ENCODE assay signal across 13 cellular contexts in the genomic region with DNA sequence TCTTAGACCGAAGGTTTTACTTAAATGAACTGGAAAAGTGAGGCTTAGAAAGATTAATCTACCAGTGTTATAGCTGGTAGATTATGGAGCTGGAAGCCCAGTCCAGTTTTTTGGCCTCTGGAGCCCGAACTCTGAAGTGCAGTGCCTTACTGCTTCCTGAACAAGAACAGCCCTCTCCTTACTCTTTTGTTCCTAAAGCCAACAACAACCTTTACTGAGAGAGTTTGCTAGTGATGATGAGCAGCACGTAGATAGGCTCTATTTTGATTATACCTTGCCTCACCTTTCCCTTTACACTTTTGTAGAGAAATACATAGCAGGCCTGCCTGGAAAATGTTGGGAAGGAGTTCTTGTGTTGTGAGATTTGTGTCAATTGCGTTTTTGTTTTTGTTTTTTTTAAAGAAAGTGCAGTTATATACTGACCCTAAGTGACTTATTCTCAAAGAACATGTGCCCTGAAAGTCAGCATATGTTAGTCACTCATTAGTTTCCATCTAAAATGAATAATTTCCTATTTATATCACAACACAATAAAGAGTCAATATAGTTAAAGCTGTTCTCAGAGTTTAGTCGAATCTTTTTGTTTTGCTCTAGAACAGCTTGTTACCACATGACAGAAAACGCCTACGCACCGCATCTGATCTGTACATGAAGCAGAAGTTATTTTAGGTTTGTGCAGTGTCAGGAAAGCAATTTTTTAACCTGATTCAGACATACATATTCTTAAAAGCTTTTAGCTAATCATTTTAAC. TPM values are rescaled to one million over a fixed set of nuclear protein-coding genes. Genes with fewer than 3 reads are reported as not detected.
DNase-seq lines count a peak whose midpoint lies in the region; ATAC-seq and TF ChIP-seq lines count a peak whose summit lies in the region.
"Had no signal": no experiment of that assay in that cellular context is flagged by ENCODE, and none has a peak within 500 bp of the region (broad histone marks: within the 10 kb centered on the region; RNA-seq: fewer than 3 reads in every experiment).

No MANE protein-coding gene starts in this region.

- no peaks in the 10 kb centered on the region for H3K9me2 ChIP-seq in Karpas-422 (replicated peaks; ENCODE audit: insufficient read depth, low read length)

- no peaks in the 10 kb centered on the region for H3K9me3 Mint-ChIP-seq in chondrocyte (ENCODE audit: low read depth)
- H3K9me3 Mint-ChIP-seq: memory B cell had no signal

- no peaks in the 10 kb centered on the region for H3K79me2 ChIP-seq in Karpas-422 (ENCODE audit: low read length)

- H3K4me3 Mint-ChIP-seq in T-helper 17 cell (no peak overlapping the region), chondrocyte (ENCODE audit: unreplicated experiment) (no peak overlapping the region)
- H3K4me3 Mint-ChIP-seq: memory B cell had no signal

- H3K27me3 ChIP-seq in Karpas-422 (ENCODE audit: low read length), result no peaks in the 10 kb centered on the region
- H3K27me3 ChIP-seq: SJCRH30 had no signal

- H3K9ac ChIP-seq in Karpas-422 (ENCODE audit: low read length), result no peak overlapping the region

- peaks cover 4% of the 10 kb centered on the region for H3K4me1 ChIP-seq in Karpas-422 (ENCODE audit: low read length)
- H3K4me1 ChIP-seq: SJCRH30 had no signal

- ATAC-seq in T-helper 17 cell (peak; percentile 37), sciatic nerve (peak; percentile 61), HG03175 (IDR thresholded peaks at IDR 0.05; ENCODE audit: unreplicated experiment) (no peak)

- H3K27ac Mint-ChIP-seq in T-helper 17 cell (peak overlapping the region; percentile 71), chondrocyte (ENCODE audit: unreplicated experiment) (peak overlapping the region; percentile 20)

- TF ChIP-seq CTCF in AG10803 (conservative IDR thresholded peaks at IDR 0.05; ENCODE audit: low read length), result no peak
- no peak for TF ChIP-seq CTCF in chondrocyte (IDR thresholded peaks at IDR 0.05)

- no peak overlapping the region for H3K27ac ChIP-seq in Karpas-422 (ENCODE audit: low read length)
- H3K27ac ChIP-seq: C4-2B, SJCRH30 had no signal

- H3K9me3 ChIP-seq in T-helper 17 cell (ENCODE audit: control insufficient read depth, low read length, poor library complexity, severe bottlenecking) (no peaks in the 10 kb centered on the region), Karpas-422 (ENCODE audit: low read length) (no peaks in the 10 kb centered on the region)
- H3K9me3 ChIP-seq: SJCRH30 had no signal

- H4K20me1 ChIP-seq in Karpas-422 (ENCODE audit: insufficient read depth, low read depth, low read length), result no peaks in the 10 kb centered on the region

- no peaks in the 10 kb centered on the region for H3K27me3 Mint-ChIP-seq in T-helper 17 cell
- H3K27me3 Mint-ChIP-seq in chondrocyte (ENCODE audit: low read depth), result no peaks in the 10 kb centered on the region
- H3K27me3 Mint-ChIP-seq: memory B cell had no signal

- H3K4me1 Mint-ChIP-seq in T-helper 17 cell (peaks cover 14% of the 10 kb centered on the region), chondrocyte (ENCODE audit: low read depth) (peaks cover 11% of the 10 kb centered on the region)
- H3K4me1 Mint-ChIP-seq: memory B cell had no signal

- H3K36me3 ChIP-seq in Karpas-422 (ENCODE audit: insufficient read depth, low read length), result no peaks in the 10 kb centered on the region
- H3K36me3 ChIP-seq: SJCRH30 had no signal

- peaks cover 2% of the 10 kb centered on the region for H3K36me3 Mint-ChIP-seq in T-helper 17 cell (ENCODE audit: low read depth)
- H3K36me3 Mint-ChIP-seq in chondrocyte (ENCODE audit: low read depth), result peaks cover 11% of the 10 kb centered on the region

- H2AFZ ChIP-seq in Karpas-422 (ENCODE audit: low read length), result no peak overlapping the region

- no peak overlapping the region for H3K4me2 ChIP-seq in Karpas-422 (ENCODE audit: low read depth, low read length, poor library complexity, severe bottlenecking)

- intact Hi-C loops in sciatic nerve (cut with DNase I), result no loop called here

- DNase-seq in AG10803 (ENCODE audit: low read depth) (peak; percentile 51), T-helper 17 cell (no peak), chondrocyte (ENCODE audit: low spot score) (no peak), sciatic nerve (ENCODE audit: low spot score) (no peak), Karpas-422 (no peak), SK-N-DZ (ENCODE audit: low spot score) (no peak), GDM1 (lab: John Stamatoyannopoulos, UW) (no peak)
- DNase-seq: NCI-H146, SJCRH30 had no signal

- H3K4me3 ChIP-seq in AG10803 (ENCODE audit: low read length) (no peak overlapping the region), Karpas-422 (ENCODE audit: low read length) (no peak overlapping the region)
- H3K4me3 ChIP-seq: SJCRH30 had no signal

RNA-seq across cellular contexts. Expression of a gene that starts 33.0 kb away (rescaled TPM):
- total RNA-seq in T-helper 17 cell, result 10 to 100 TPM; 22.8 to 25.6 TPM
- total RNA-seq in chondrocyte, result 63.7 to 69.8 TPM (median 64.5 TPM) in 3 replicates
- total RNA-seq in sciatic nerve, result 41.2 TPM
- 1.0 and 7.3 TPM in 2 replicates for total RNA-seq in Karpas-422 (2014; rRNA removed; shearing (Covaris generic); ENCODE audit: low replicate concordance)
- 34.9 and 35.5 TPM in 2 replicates for polyA plus RNA-seq in SK-N-DZ (2014; cell fraction: cytosol; rRNA removed)
- polyA plus RNA-seq in SK-N-DZ (2014; cell fraction: nucleus; rRNA removed), result 50.9 and 57.2 TPM in 2 replicates

RNA-seq across cellular contexts. Expression of a gene that starts 46.9 kb away (rescaled TPM):
- total RNA-seq in T-helper 17 cell, result not detected
- 0.62 to 1.1 TPM in 2 of 3 replicates, not detected in the other for total RNA-seq in chondrocyte
- total RNA-seq in sciatic nerve, result not detected
- total RNA-seq in Karpas-422 (2014; rRNA removed; shearing (Covaris generic); ENCODE audit: low replicate concordance), result not detected in 2 replicates
- polyA plus RNA-seq in SK-N-DZ (2014; cell fraction: cytosol; rRNA removed), result not detected in 2 replicates
- not detected in 2 replicates for polyA plus RNA-seq in SK-N-DZ (2014; cell fraction: nucleus; rRNA removed)
- total RNA-seq: SJCRH30 had no signal
- polyA plus RNA-seq: adipose tissue had no signal

RNA-seq across cellular contexts. Expression of a gene that starts 53.8 kb away (rescaled TPM):
- total RNA-seq in T-helper 17 cell (under 1 TPM; 0.30 to 0.55 TPM), chondrocyte (1,260 to 1,504 TPM (median 1,485 TPM) in 3 replicates), sciatic nerve (123 TPM)
- total RNA-seq in Karpas-422 (2014; rRNA removed; shearing (Covaris generic); ENCODE audit: low replicate concordance), result not detected in 2 replicates
- polyA plus RNA-seq in SK-N-DZ (2014; cell fraction: cytosol; rRNA removed), result 0.44 TPM in 1 of 2 replicates, not detected in the other
- polyA plus RNA-seq in SK-N-DZ (2014; cell fraction: nucleus; rRNA removed), result not detected in 2 replicates

Comparison
In these comparisons a context has a peak if more than half of its experiments do, and no peak if none do; other contexts are left out.
1. RNA of a gene that starts 53.8 kb away (total RNA-seq): 1,260 to 1,504 TPM in chondrocyte and 123 TPM in sciatic nerve (single experiment); 0.30 to 0.55 TPM in T-helper 17 cell and not detected in Karpas-422; every median in the first group is over 10 times any median in the second.